18 cellular contexts compared by ENCODE assay signal in genomic region chr1:235014756-235015155, GRCh38.
DNase-seq lines count a peak whose midpoint lies in the region; ATAC-seq and TF ChIP-seq lines count a peak whose summit lies in the region.
"Had no signal": no experiment of that assay in that cellular context is flagged by ENCODE, and none has a peak within 500 bp of the region (broad histone marks: within the 10 kb centered on the region; RNA-seq: fewer than 3 reads in every experiment).

No MANE protein-coding gene starts in this region.

- H3K4me1 Mint-ChIP-seq in activated T-cell treated with anti-CD3 and anti-CD28 coated beads, Interleukin-2, amount 50 U/mL, for 72 hours (ENCODE audit: low read depth): peaks cover 98% of the 10 kb centered on the region
- H3K4me1 Mint-ChIP-seq in stimulated activated naive CD8-positive, alpha-beta T cell treated with anti-CD3 and anti-CD28 coated beads, Interleukin-15, amount 100 ng/mL, for 72 hours: peaks cover 98% of the 10 kb centered on the region

- H3K4me3 ChIP-seq in upper lobe of left lung: no peak overlapping the region
- H3K4me3 ChIP-seq: stomach, vagina had no signal

- WGBS in upper lobe of left lung, 2 donors: 94 to 100% methylated on average over 2 of the region's 2 CpGs

- TF ChIP-seq EP300 in upper lobe of left lung (IDR thresholded peaks at IDR 0.05): no peak

- no peaks in the 10 kb centered on the region for H3K36me3 ChIP-seq in upper lobe of left lung
- H3K36me3 ChIP-seq: stomach, vagina had no signal

- no peak for DNase-seq in activated T-cell treated with anti-CD3 and anti-CD28 coated beads, Interleukin-2, amount 50 U/mL, for 72 hours
- DNase-seq in activated T-cell treated with anti-CD3 and anti-CD28 coated beads for 4 hours (no peak), myocyte (ENCODE audit: low read depth) (peak; percentile 38), NCI-H2171 (lab: John Stamatoyannopoulos, UW) (no peak), upper lobe of left lung (no peak), retina (no peak)
- peak; percentile 44 for DNase-seq in activated CD8-positive, alpha-beta memory T cell treated with anti-CD3 and anti-CD28 coated beads, Interleukin-2, amount 50 U/mL, for 48 hours
- no peak for DNase-seq in stimulated activated naive CD8-positive, alpha-beta T cell treated with anti-CD3 and anti-CD28 coated beads, Interleukin-15, amount 100 ng/mL, for 72 hours
- DNase-seq: ACHN, amygdala, cerebellar nuclear complex, NCI-H1048, NCI-H774, posterior cingulate gyrus, stomach had no signal

- peak overlapping the region; percentile 62 to 65 for H3K4me3 Mint-ChIP-seq in activated T-cell treated with anti-CD3 and anti-CD28 coated beads, Interleukin-2, amount 50 U/mL, for 72 hours
- peak overlapping the region in 1 of 2 donors; percentile 74 for H3K4me3 Mint-ChIP-seq in stimulated activated naive CD8-positive, alpha-beta T cell treated with anti-CD3 and anti-CD28 coated beads, Interleukin-15, amount 100 ng/mL, for 72 hours

- H3K4me1 ChIP-seq in upper lobe of left lung: peaks cover 0 to 16% (median 9%) of the 10 kb centered on the region in 4 donors

- no peaks in the 10 kb centered on the region for H3K9me3 ChIP-seq in upper lobe of left lung
- H3K9me3 ChIP-seq: vagina had no signal

- H3K27me3 Mint-ChIP-seq in activated T-cell treated with anti-CD3 and anti-CD28 coated beads, Interleukin-2, amount 50 U/mL, for 72 hours (ENCODE audit: low read depth): no peaks in the 10 kb centered on the region
- H3K27me3 Mint-ChIP-seq in stimulated activated naive CD8-positive, alpha-beta T cell treated with anti-CD3 and anti-CD28 coated beads, Interleukin-15, amount 100 ng/mL, for 72 hours: no peaks in the 10 kb centered on the region

- peaks cover 3 to 11% of the 10 kb centered on the region in 2 donors for H3K9me3 Mint-ChIP-seq in activated T-cell treated with anti-CD3 and anti-CD28 coated beads, Interleukin-2, amount 50 U/mL, for 72 hours
- peaks cover 14 to 19% of the 10 kb centered on the region in 2 donors for H3K9me3 Mint-ChIP-seq in stimulated activated naive CD8-positive, alpha-beta T cell treated with anti-CD3 and anti-CD28 coated beads, Interleukin-15, amount 100 ng/mL, for 72 hours

- TF ChIP-seq POLR2A in upper lobe of left lung (IDR thresholded peaks at IDR 0.05): no peak

- no peak for TF ChIP-seq CTCF in upper lobe of left lung (IDR thresholded peaks at IDR 0.05)

- H3K36me3 Mint-ChIP-seq in activated T-cell treated with anti-CD3 and anti-CD28 coated beads, Interleukin-2, amount 50 U/mL, for 72 hours (ENCODE audit: insufficient read depth in 2 of 2): peaks cover 21 to 37% of the 10 kb centered on the region in 2 donors

- H3K27ac ChIP-seq in upper lobe of left lung: no peak overlapping the region
- H3K27ac ChIP-seq: KMS-11, stomach, vagina had no signal

- H3K27ac Mint-ChIP-seq in activated T-cell treated with anti-CD3 and anti-CD28 coated beads, Interleukin-2, amount 50 U/mL, for 72 hours: peak overlapping the region; percentile 94
- H3K27ac Mint-ChIP-seq in stimulated activated naive CD8-positive, alpha-beta T cell treated with anti-CD3 and anti-CD28 coated beads, Interleukin-15, amount 100 ng/mL, for 72 hours: peak overlapping the region; percentile 30 to 99

- no peaks in the 10 kb centered on the region for H3K27me3 ChIP-seq in upper lobe of left lung
- H3K27me3 ChIP-seq: stomach, vagina had no signal

- ATAC-seq in activated T-cell treated with anti-CD3 and anti-CD28 coated beads, Interleukin-2, amount 50 U/mL, for 72 hours (replicated peaks in 1 of 2): no peak
- ATAC-seq in stimulated activated naive CD8-positive, alpha-beta T cell treated with anti-CD3 and anti-CD28 coated beads, Interleukin-15, amount 100 ng/mL, for 72 hours: no peak
- no peak for ATAC-seq in upper lobe of left lung (ENCODE audit: low FRiP score in 2 of 2)
- ATAC-seq: SK-N-SH treated with all-trans-retinoic acid at 6 μM for 48 hours had no signal

Comparison
In these comparisons a context has a peak if more than half of its experiments do, and no peak if none do; other contexts are left out.
1. DNase-seq: peak in activated CD8-positive, alpha-beta memory T cell treated with anti-CD3 and anti-CD28 coated beads, Interleukin-2, amount 50 U/mL, for 48 hours (single experiment) and myocyte (single experiment); none in activated T-cell treated with anti-CD3 and anti-CD28 coated beads, Interleukin-2, amount 50 U/mL, for 72 hours (0 of 2), activated T-cell treated with anti-CD3 and anti-CD28 coated beads for 4 hours (single experiment), stimulated activated naive CD8-positive, alpha-beta T cell treated with anti-CD3 and anti-CD28 coated beads, Interleukin-15, amount 100 ng/mL, for 72 hours (0 of 2), NCI-H2171 (single experiment), upper lobe of left lung (0 of 2) and retina (single experiment).